12 cellular contexts compared by ENCODE assay signal in genomic region chrX:1480082-1480785, GRCh38. TPM values are rescaled to one million over a fixed set of nuclear protein-coding genes. Genes with fewer than 3 reads are reported as not detected.
DNase-seq lines count a peak whose midpoint lies in the region; ATAC-seq, FAIRE-seq and TF ChIP-seq lines count a peak whose summit lies in the region.
"Had no signal": no experiment of that assay in that cellular context is flagged by ENCODE, and none has a peak within 500 bp of the region (broad histone marks: within the 10 kb centered on the region; RNA-seq: fewer than 3 reads in every experiment).

No MANE protein-coding gene starts in this region.

- H3K9me3 ChIP-seq in OCI-LY3 (ENCODE audit: insufficient read depth, low read length), result peaks cover 7% of the 10 kb centered on the region; the same call in 1 of the 2 replicates
- peaks cover 0 to 2% (median 0%) of the 10 kb centered on the region in 4 donors for H3K9me3 ChIP-seq in sigmoid colon
- H3K9me3 ChIP-seq: uterus had no signal

- peaks cover 54% of the 10 kb centered on the region for H3K36me3 Mint-ChIP-seq in activated naive CD8-positive, alpha-beta T cell treated with anti-CD3 and anti-CD28 coated beads, Interleukin-2, amount 10 ng/mL, durations not matched to agents 7 days and 5 days

- no peak overlapping the region for H2AFZ ChIP-seq in OCI-LY3 (ENCODE audit: low read depth, low read length)

- TF ChIP-seq CTCF in OCI-LY3 (IDR thresholded peaks at IDR 0.05; ENCODE audit: low read depth, low read length) (no peak), sigmoid colon (IDR thresholded peaks at IDR 0.05) (no peak)

- peak overlapping the region; percentile 99 for H3K27ac Mint-ChIP-seq in activated naive CD8-positive, alpha-beta T cell treated with anti-CD3 and anti-CD28 coated beads, Interleukin-2, amount 10 ng/mL, durations not matched to agents 7 days and 5 days

- intact Hi-C loops in sigmoid colon (cut with DNase I), result no loop called here

- no peaks in the 10 kb centered on the region for H3K27me3 Mint-ChIP-seq in activated naive CD8-positive, alpha-beta T cell treated with anti-CD3 and anti-CD28 coated beads, Interleukin-2, amount 10 ng/mL, durations not matched to agents 7 days and 5 days

- DNase-seq in GM19239 (ENCODE audit: insufficient read length, low spot score) (no peak), sigmoid colon (peak; percentile 39), LoVo (ENCODE audit: low spot score) (no peak)
- DNase-seq in activated naive CD8-positive, alpha-beta T cell treated with anti-CD3 and anti-CD28 coated beads, Interleukin-2, amount 10 ng/mL, durations not matched to agents 7 days and 5 days, result peak; percentile 7
- DNase-seq in stimulated activated CD4-positive, alpha-beta T cell treated with anti-CD3 and anti-CD28 coated beads, Interleukin-1b, Interleukin-23, amount 100 ng/mL, for 48 hours, result no peak
- DNase-seq: DMS53; effector CD8-positive, alpha-beta T cell; mesenchymal stem cell; uterus had no signal

- H3K4me1 ChIP-seq in OCI-LY3 (ENCODE audit: low read length) (peaks cover 70% of the 10 kb centered on the region), sigmoid colon (no peaks in the 10 kb centered on the region)
- H3K4me1 ChIP-seq: uterus had no signal

- H3K27me3 ChIP-seq in OCI-LY3 (ENCODE audit: low read depth, low read length) (no peaks in the 10 kb centered on the region), sigmoid colon (peaks cover 0 to 9% (median 0%) of the 10 kb centered on the region in 3 donors)
- H3K27me3 ChIP-seq: heart left ventricle, uterus had no signal

- H3K4me3 Mint-ChIP-seq in activated naive CD8-positive, alpha-beta T cell treated with anti-CD3 and anti-CD28 coated beads, Interleukin-2, amount 10 ng/mL, durations not matched to agents 7 days and 5 days, result peak overlapping the region; percentile 63

- H3K27ac ChIP-seq in OCI-LY3 (ENCODE audit: low read length) (peak overlapping the region; percentile 97), sigmoid colon (no peak overlapping the region)
- H3K27ac ChIP-seq: uterus had no signal

- peaks cover 58% of the 10 kb centered on the region for H3K4me1 Mint-ChIP-seq in activated naive CD8-positive, alpha-beta T cell treated with anti-CD3 and anti-CD28 coated beads, Interleukin-2, amount 10 ng/mL, durations not matched to agents 7 days and 5 days

- H3K36me3 ChIP-seq in OCI-LY3 (replicated peaks; ENCODE audit: low read depth, low read length) (peaks cover 46% of the 10 kb centered on the region), sigmoid colon (no peaks in the 10 kb centered on the region)
- H3K36me3 ChIP-seq: heart left ventricle, uterus had no signal

- peaks cover 21% of the 10 kb centered on the region; the same call in 1 of the 2 replicates for H3K79me2 ChIP-seq in OCI-LY3 (ENCODE audit: low read length)

- WGBS in sigmoid colon, 2 donors, result 72% methylated on average over 8 of the region's 8 CpGs

- peak overlapping the region; percentile 63 for H3K4me2 ChIP-seq in OCI-LY3 (ENCODE audit: low read length)

- peaks cover 15% of the 10 kb centered on the region; the same call in 1 of the 2 replicates for H4K20me1 ChIP-seq in OCI-LY3 (ENCODE audit: insufficient read depth, low read length)

- POLR2A ChIA-PET in activated naive CD8-positive, alpha-beta T cell treated with anti-CD3 and anti-CD28 coated beads, Interleukin-2, amount 10 ng/mL, durations not matched to agents 7 days and 5 days (lab: Charles Lee), result no interaction called here

- peak overlapping the region; percentile 2; the same call in 1 of the 2 replicates for H3K4me3 ChIP-seq in OCI-LY3 (ENCODE audit: low read length)
- no peak overlapping the region for H3K4me3 ChIP-seq in sigmoid colon
- H3K4me3 ChIP-seq: heart left ventricle, uterus had no signal

- peak; percentile 85 for FAIRE-seq in GM19239 (lab: Jason Lieb, UNC)

- ATAC-seq in activated naive CD8-positive, alpha-beta T cell treated with anti-CD3 and anti-CD28 coated beads, Interleukin-2, amount 10 ng/mL, durations not matched to agents 7 days and 5 days (ENCODE audit: low read depth), result no peak
- no peak for ATAC-seq in HG03139 (IDR thresholded peaks at IDR 0.05; ENCODE audit: unreplicated experiment)
- ATAC-seq: heart left ventricle had no signal

- no peak for TF ChIP-seq POLR2A in sigmoid colon (IDR thresholded peaks at IDR 0.05)

- TF ChIP-seq EP300 in sigmoid colon (IDR thresholded peaks at IDR 0.05), result no peak

- peak overlapping the region; percentile 29 for H3K9ac ChIP-seq in OCI-LY3 (ENCODE audit: low read length)

- peaks cover 15% of the 10 kb centered on the region for H3K9me3 Mint-ChIP-seq in activated naive CD8-positive, alpha-beta T cell treated with anti-CD3 and anti-CD28 coated beads, Interleukin-2, amount 10 ng/mL, durations not matched to agents 7 days and 5 days

RNA-seq across cellular contexts. Expression of gene ASMTL, which starts 27.5 kb away (rescaled TPM):
- total RNA-seq in activated naive CD8-positive, alpha-beta T cell treated with anti-CD3 and anti-CD28 coated beads, Interleukin-2, amount 10 ng/mL, durations not matched to agents 7 days and 5 days, result 10 to 100 TPM; 39.4 to 42.2 TPM
- total RNA-seq in sigmoid colon, result 10 to 100 TPM; 20.8 to 30.6 (median 29.3) TPM
- 10 to 100 TPM; 11.8 to 24.0 (median 21.0) TPM for polyA plus RNA-seq in sigmoid colon

RNA-seq across cellular contexts. Expression of gene P2RY8, which starts 56.8 kb away (rescaled TPM):
- total RNA-seq in activated naive CD8-positive, alpha-beta T cell treated with anti-CD3 and anti-CD28 coated beads, Interleukin-2, amount 10 ng/mL, durations not matched to agents 7 days and 5 days, result 10 to 100 TPM; 87.6 to 92.4 TPM
- 1 to 10 TPM in 1 of 4 donors, under 1 TPM in 3; 0.28 to 1.8 (median 0.75) TPM for total RNA-seq in sigmoid colon
- 10 to 100 TPM in 1 of 3 donors, under 1 TPM in 1, not detected in 1; 0.92 to 15.0 TPM for polyA plus RNA-seq in sigmoid colon

Comparison
In these comparisons a context has a peak if more than half of its experiments do, and no peak if none do; other contexts are left out.
1. DNase-seq: peak in activated naive CD8-positive, alpha-beta T cell treated with anti-CD3 and anti-CD28 coated beads, Interleukin-2, amount 10 ng/mL, durations not matched to agents 7 days and 5 days (single experiment) and sigmoid colon (single experiment); none in GM19239 (single experiment), LoVo (single experiment) and stimulated activated CD4-positive, alpha-beta T cell treated with anti-CD3 and anti-CD28 coated beads, Interleukin-1b, Interleukin-23, amount 100 ng/mL, for 48 hours (single experiment).
2. RNA of gene P2RY8, which starts 56.8 kb away (total RNA-seq): 87.6 to 92.4 TPM in activated naive CD8-positive, alpha-beta T cell treated with anti-CD3 and anti-CD28 coated beads, Interleukin-2, amount 10 ng/mL, durations not matched to agents 7 days and 5 days; 0.28 to 1.8 TPM in sigmoid colon; every median in the first group is over 10 times any median in the second.